Comparison of ENCODE assay signal across 1 cellular context in the genomic region with DNA sequence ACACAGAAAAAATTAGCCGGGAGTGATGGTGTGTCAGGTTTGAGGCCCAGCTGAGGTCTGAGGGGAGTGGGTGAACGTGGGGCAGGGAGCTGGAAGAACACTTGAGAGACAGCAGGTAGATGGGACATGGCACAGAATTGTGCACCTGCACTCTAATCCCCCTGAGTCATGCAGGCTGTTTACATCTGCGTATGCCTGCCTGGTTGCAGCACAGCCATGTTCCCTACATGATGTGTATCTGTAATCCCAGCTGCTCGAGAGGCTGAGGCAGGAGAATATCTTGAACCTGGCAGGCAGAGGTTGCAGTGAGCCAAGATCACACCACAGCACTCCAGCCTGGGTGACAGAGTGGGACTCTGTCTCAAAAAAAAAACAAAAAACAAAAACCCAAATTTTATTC.
TF ChIP-seq lines count a peak whose summit lies in the region.

No MANE protein-coding gene starts in this region.

TF ChIP-seq in IMR-90, 13 proteins besides CTCF, POLR2A, EP300 and RAD21 (continued from another document):
- peak; percentile 36; the same call in 1 of the 2 replicates for TF ChIP-seq NFE2L2 (IDR thresholded peaks at IDR 0.05; ENCODE audit: low read depth, low read length)
